In the genomic region with DNA sequence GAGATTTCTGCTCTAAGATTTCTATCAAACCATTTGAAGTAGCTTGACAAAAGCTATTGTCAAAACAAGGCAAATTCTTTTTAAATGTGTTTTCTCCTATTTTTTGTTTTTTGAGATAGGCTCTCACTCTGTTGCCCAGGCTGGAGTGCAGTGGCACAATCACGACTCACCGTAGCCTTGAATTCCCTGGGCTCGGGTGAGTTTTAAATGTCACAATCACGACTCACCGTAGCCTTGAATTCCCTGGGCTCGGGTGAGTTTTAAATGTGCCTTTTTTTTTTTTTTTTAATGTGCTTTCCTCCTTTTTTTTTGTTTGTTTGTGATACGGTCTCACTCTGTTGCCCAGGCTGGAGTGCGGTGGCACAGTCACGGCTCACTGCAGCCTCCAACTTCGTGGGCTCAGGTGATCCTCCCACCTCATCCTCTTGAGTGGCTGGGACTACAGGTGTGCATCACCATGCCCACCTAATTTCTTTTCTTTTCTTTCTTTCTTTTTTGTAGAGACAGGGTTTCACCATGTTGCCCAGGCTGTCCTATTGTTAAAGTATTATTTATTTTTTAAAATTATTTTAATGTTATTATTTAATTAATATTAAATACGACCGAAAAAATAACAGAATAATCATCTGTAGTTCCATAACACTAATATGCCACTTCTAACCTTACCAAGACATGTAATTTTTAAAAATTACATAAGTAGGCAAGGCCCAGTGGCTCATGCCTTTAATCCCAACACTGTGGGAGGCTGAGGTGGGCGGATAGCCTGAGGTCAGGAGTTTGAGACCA, we compare ENCODE assay signal across 1 cellular context.
TF ChIP-seq lines count a peak whose summit lies in the region.

No MANE protein-coding gene starts in this region.

TF ChIP-seq in HCT116, 20 proteins besides CTCF, POLR2A, EP300 and RAD21 (continued from another document):
- no peak for TF ChIP-seq JUND (IDR thresholded peaks at IDR 0.05)
